ENCODE assay signal across 8 cellular contexts in genomic region chr19:16572332-16573211, GRCh38. TPM values are rescaled to one million over a fixed set of nuclear protein-coding genes. Genes with fewer than 3 reads are reported as not detected.
DNase-seq lines count a peak whose midpoint lies in the region; ATAC-seq, FAIRE-seq and TF ChIP-seq lines count a peak whose summit lies in the region.

TSS of gene SLC35E1 (minus strand) at chr19:16572415. CDS start at chr19:16572364, 51 bp downstream.

- H3K27me3 ChIP-seq in CD4-positive, CD25-positive, alpha-beta regulatory T cell (ENCODE audit: control insufficient read depth, insufficient read depth, low read length): no peaks in the 10 kb centered on the region
- H3K27me3 ChIP-seq in HepG2 (ENCODE audit: control insufficient read depth in 1 of 2, insufficient read depth in 2 of 2, low read length in 2 of 2): no peaks in the 10 kb centered on the region; a peak in 1 of 5 replicates

- H3K4me2 ChIP-seq in HepG2 (ENCODE audit: low read depth, low read length): peak within 1 kb of the TSS; percentile 97

- H3K27ac ChIP-seq in CD4-positive, CD25-positive, alpha-beta regulatory T cell (ENCODE audit: insufficient read depth, low read length, poor library complexity, severe bottlenecking): peak within 1 kb of the TSS; percentile 93
- peak within 1 kb of the TSS; percentile 72 for H3K27ac ChIP-seq in HepG2 (ENCODE audit: extremely low read length, insufficient read depth, low read length)

- H2AFZ ChIP-seq in HepG2 (ENCODE audit: low read length): no peak within 1 kb of the TSS

- H3K9me3 Mint-ChIP-seq in CD4-positive, CD25-positive, alpha-beta regulatory T cell: peaks cover 0 to 1% (median 0%) of the 10 kb centered on the region in 7 donors

- H3K4me3 Mint-ChIP-seq in CD4-positive, CD25-positive, alpha-beta regulatory T cell: peak within 1 kb of the TSS; percentile 94 to 98 (median 96)

- peak; percentile 86 for FAIRE-seq in HepG2 (lab: Jason Lieb, UNC)

- H3K27me3 Mint-ChIP-seq in CD4-positive, CD25-positive, alpha-beta regulatory T cell: no peaks in the 10 kb centered on the region

- H3K36me3 ChIP-seq in CD4-positive, CD25-positive, alpha-beta regulatory T cell (ENCODE audit: control insufficient read depth, insufficient read depth, low read length): peaks cover 24% of the 10 kb centered on the region
- H3K36me3 ChIP-seq in HepG2 (replicated peaks in 1 of 2; ENCODE audit: control insufficient read depth in 1 of 2, insufficient read depth in 2 of 2, low read length in 2 of 2): peaks cover 19 to 40% of the 10 kb centered on the region in 2 experiments; a peak in 4 of 5 replicates

- peak; percentile 89 to 91 for TF ChIP-seq POLR2A in HepG2 (IDR thresholded peaks at IDR 0.05; ENCODE audit: insufficient read depth in 1 of 2, low read depth in 2 of 2, low read length in 2 of 2)

- CTCF ChIA-PET in HepG2 (lab: Yijun Ruan, JAX; ENCODE audit: low intra/inter-chr PET ratio, low total read pairs): no interaction called here

- TF ChIP-seq EP300 in HepG2 (IDR thresholded peaks at IDR 0.05; ENCODE audit: low read depth in 2 of 2, low read length in 2 of 2) (no peak), HepG2 (CRISPR knock-in tag; IDR thresholded peaks at IDR 0.05; ENCODE audit: borderline replicate concordance) (no peak)

- peaks cover 50% of the 10 kb centered on the region for H3K4me1 ChIP-seq in CD4-positive, CD25-positive, alpha-beta regulatory T cell (ENCODE audit: control insufficient read depth, insufficient read depth, low read length, poor library complexity, severe bottlenecking)
- peaks cover 42% of the 10 kb centered on the region for H3K4me1 ChIP-seq in HepG2 (ENCODE audit: insufficient read depth, low read length)

- in situ Hi-C loops in HepG2 (cut with HindIII; ENCODE audit: extremely low pct_ligation_motif_present, low pct_unique_long_range_greater_than_20kb): loop anchor here (5.0 kb wide), 1 partner anchor 55 kb away; the partner anchor contains the start of gene MED26

- H3K4me3 ChIP-seq in CD4-positive, CD25-positive, alpha-beta regulatory T cell (ENCODE audit: low read depth, low read length): peak within 1 kb of the TSS; percentile 72
- H3K4me3 ChIP-seq in HepG2 (replicated peaks in 1 of 3; ENCODE audit: insufficient read depth in 1 of 3, low read depth in 2 of 3, low read length in 3 of 3): peak within 1 kb of the TSS; percentile 83 to 96 (median 95)

- ATAC-seq in CD4-positive, CD25-positive, alpha-beta regulatory T cell (ENCODE audit: low read depth in 2 of 2): peak; percentile 93 to 94
- ATAC-seq in GM19397 (IDR thresholded peaks at IDR 0.05; ENCODE audit: unreplicated experiment) (peak; percentile 84), HG03565 (IDR thresholded peaks at IDR 0.05; ENCODE audit: unreplicated experiment) (peak; percentile 82), HepG2 (peak; percentile 97)

- peaks cover 58% of the 10 kb centered on the region for H3K79me2 ChIP-seq in HepG2 (ENCODE audit: insufficient read depth, low read length)

- no peak for TF ChIP-seq RAD21 in HepG2 (CRISPR knock-in tag; IDR thresholded peaks at IDR 0.05)

- POLR2A ChIA-PET in HepG2 (lab: Yijun Ruan, JAX): interaction anchor here (0.9 to 1.4 kb wide), 8 partner anchors 12 to 89 kb away, joined by 3 to 6 read pairs (median 3); partner anchors contain the start of genes C19orf44, CALR3 and TMEM38A

- TF ChIP-seq CTCF in HepG2 (CRISPR knock-in tag; IDR thresholded peaks at IDR 0.05): 0 out of 2 replicates have a peak, but pooled peaks have one; percentile 5

- BruUV-seq in HepG2 (replicated peaks; lab: Mats Ljungman, UMichigan): TSS peak; percentile 78

- no peaks in the 10 kb centered on the region for H3K9me3 ChIP-seq in CD4-positive, CD25-positive, alpha-beta regulatory T cell (ENCODE audit: control insufficient read depth in 2 of 2, low read length in 2 of 2)
- no peaks in the 10 kb centered on the region for H3K9me3 ChIP-seq in HepG2 (ENCODE audit: low read length)

- peak within 1 kb of the TSS; percentile 98 to 100 (median 100) for H3K27ac Mint-ChIP-seq in CD4-positive, CD25-positive, alpha-beta regulatory T cell

- peak within 1 kb of the TSS; percentile 90 for H3K9ac ChIP-seq in HepG2 (ENCODE audit: insufficient read depth, low read depth, low read length)

- no peaks in the 10 kb centered on the region for H4K20me1 ChIP-seq in HepG2 (ENCODE audit: insufficient read depth, low read length)

- intact Hi-C loops in HepG2 (cut with micrococcal nuclease; ENCODE audit: unreplicated experiment): loop anchor here (5.0 kb wide), 1 partner anchor 55 kb away; the partner anchor contains the start of gene MED26

- peaks cover 0 to 79% (median 32%) of the 10 kb centered on the region in 4 donors for H3K4me1 Mint-ChIP-seq in CD4-positive, CD25-positive, alpha-beta regulatory T cell

- 1% methylated on average over 18 of the region's 83 CpGs for WGBS in HepG2 (ENCODE audit: low lambda C conversion rate)

- peak; percentile 90 to 96 (median 90) for DNase-seq in CD4-positive, CD25-positive, alpha-beta regulatory T cell
- DNase-seq in NCI-H748 treated with DMSO at 0.1 percent for 48 hours (lab: John Stamatoyannopoulos, UW): peak; percentile 81
- DNase-seq in activated CD4-positive, alpha-beta T cell treated with anti-CD3 and anti-CD28 coated beads, Interleukin-2, amount 50 U/mL, for 48 hours: peak; percentile 91 to 93
- peak; percentile 96 for DNase-seq in dermis blood vessel endothelial cell
- DNase-seq in HepG2 (ENCODE audit: low spot score): peak; percentile 96
- peak; percentile 85 to 87 for DNase-seq in stimulated activated CD4-positive, alpha-beta T cell treated with anti-CD3 and anti-CD28 coated beads, Interleukin-2, amount 100 ng/mL, for 48 hours

- H3K36me3 Mint-ChIP-seq in CD4-positive, CD25-positive, alpha-beta regulatory T cell: peaks cover 15% of the 10 kb centered on the region

TF ChIP-seq in HepG2, 621 proteins besides CTCF, POLR2A, EP300 and RAD21 (continues in another document):
- TF ChIP-seq ZNF800 (CRISPR knock-in tag; IDR thresholded peaks at IDR 0.05) (0 out of 2 replicates have a peak, but pooled peaks have one; percentile 58), ZNF766 (CRISPR knock-in tag; IDR thresholded peaks at IDR 0.05; ENCODE audit: borderline replicate concordance) (peak; percentile 83), ZNF331 (CRISPR knock-in tag; IDR thresholded peaks at IDR 0.05) (peak; percentile 53; the same call in 1 of the 2 replicates), SRF (IDR thresholded peaks at IDR 0.05; ENCODE audit: low read depth, low read length) (0 out of 2 replicates have a peak, but pooled peaks have one; percentile 54), ZNF326 (CRISPR knock-in tag; IDR thresholded peaks at IDR 0.05; ENCODE audit: borderline replicate concordance) (no peak), TOE1 (CRISPR knock-in tag; IDR thresholded peaks at IDR 0.05) (no peak), RBM22 (optimal IDR thresholded peaks at IDR 0.05; ENCODE audit: low read length) (no peak)

RNA-seq across cellular contexts. Expression of gene SLC35E1, which starts in this region (rescaled TPM):
- 93.1 TPM for total RNA-seq in CD4-positive, CD25-positive, alpha-beta regulatory T cell
- polyA plus RNA-seq in CD4-positive, CD25-positive, alpha-beta regulatory T cell: 10 to 100 TPM; 19.0 to 28.5 (median 24.6) TPM
- total RNA-seq in dermis blood vessel endothelial cell (24.5 and 34.1 TPM in 2 replicates), HepG2 (2016; rRNA removed; fragmentation: Illumina TruSeq; extraction: Trizol) (17.2 and 21.2 TPM in 2 replicates)
- 6.0 and 7.6 TPM in 2 replicates for total RNA-seq in HepG2 (2016; cell fraction: cytosol; rRNA removed; fragmentation: Illumina TruSeq; extraction: Trizol; ENCODE audit: low read depth)
- total RNA-seq in HepG2 (2016; cell fraction: insoluble cytoplasmic fraction; rRNA removed; fragmentation: Illumina TruSeq; extraction: Trizol): 15.6 and 20.2 TPM in 2 replicates
- 18.9 and 19.7 TPM in 2 replicates for total RNA-seq in HepG2 (2016; cell fraction: membrane; rRNA removed; fragmentation: Illumina TruSeq; extraction: Trizol)
- total RNA-seq in HepG2 (2016; cell fraction: nucleus; rRNA removed; fragmentation: Illumina TruSeq; extraction: Trizol): 18.5 and 21.4 TPM in 2 replicates
- 46.5 and 48.0 TPM in 2 replicates for polyA plus RNA-seq in HepG2 (2011; rRNA removed)
- polyA plus RNA-seq in HepG2 (2011; cell fraction: cytosol; rRNA removed): 31.6 and 37.8 TPM in 2 replicates
- polyA plus RNA-seq in HepG2 (2011; cell fraction: nucleus; rRNA removed): 26.3 and 38.8 TPM in 2 replicates
- polyA plus RNA-seq in HepG2 (2012): 25.6 and 26.5 TPM in 2 replicates
- 5.7 and 6.3 TPM in 2 replicates for polyA plus RNA-seq in HepG2 (2016; cell fraction: cytosol; fragmentation: Illumina TruSeq; extraction: Trizol; ENCODE audit: low read depth)
- 16.1 and 22.5 TPM in 2 replicates for polyA plus RNA-seq in HepG2 (2016; cell fraction: insoluble cytoplasmic fraction; fragmentation: Illumina TruSeq; extraction: Trizol; ENCODE audit: low read depth)
- polyA plus RNA-seq in HepG2 (2016; cell fraction: membrane; fragmentation: Illumina TruSeq; extraction: Trizol; ENCODE audit: low read depth): 20.6 and 22.2 TPM in 2 replicates
- polyA plus RNA-seq in HepG2 (2016; cell fraction: nucleus; fragmentation: Illumina TruSeq; extraction: Trizol; ENCODE audit: insufficient read depth, low read depth): 45.9 and 46.6 TPM in 2 replicates
- 181 and 185 TPM in 2 replicates for polyA minus RNA-seq in HepG2 (2011; rRNA and poly(A)+ RNA removed; ENCODE audit: low replicate concordance)
- polyA minus RNA-seq in HepG2 (2011; cell fraction: cytosol; rRNA and poly(A)+ RNA removed): 33.0 and 39.5 TPM in 2 replicates
- polyA minus RNA-seq in HepG2 (2011; cell fraction: nucleus; rRNA and poly(A)+ RNA removed): 24.8 and 31.7 TPM in 2 replicates

Comparison
In these comparisons a context has a peak if more than half of its experiments do, and no peak if none do; other contexts are left out.
1. Peak in every context shown above with its lines: DNase-seq, ATAC-seq, H3K4me3 ChIP-seq and H3K27ac ChIP-seq.